Comparison of ENCODE assay signal across 14 cellular contexts in the genomic region with DNA sequence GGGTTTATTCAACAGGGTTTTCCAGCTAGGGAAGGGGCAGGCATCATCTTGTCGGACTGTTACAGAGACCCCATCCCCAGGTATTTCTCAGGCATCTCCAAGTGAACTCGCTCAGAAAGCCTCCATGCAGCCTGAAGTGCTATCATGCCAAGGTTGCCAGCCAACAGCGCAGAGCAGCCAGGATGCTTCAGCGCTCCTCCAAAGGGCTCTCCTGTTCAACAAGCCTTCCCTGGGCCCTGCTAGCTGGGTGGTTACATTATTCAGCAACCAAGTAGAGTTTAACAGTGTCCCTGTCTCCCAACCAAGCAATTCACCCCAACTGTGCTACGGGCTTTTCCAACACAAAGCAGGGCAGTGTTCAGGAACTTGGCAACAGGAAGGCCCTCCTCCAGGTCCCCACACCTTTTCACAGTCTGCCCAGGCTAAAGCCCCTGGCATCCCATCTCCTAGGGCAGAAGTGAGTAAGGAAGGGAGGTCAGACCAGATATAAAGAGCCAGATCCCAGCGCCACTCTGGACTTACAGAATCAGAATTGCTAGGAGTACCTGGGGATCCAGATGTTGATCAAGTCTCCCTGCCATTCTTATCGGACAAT. TPM values are rescaled to one million over a fixed set of nuclear protein-coding genes. Genes with fewer than 3 reads are reported as not detected.
A peak's percentile ranks its signal among the peaks of the same experiment; 100 is the strongest.
DNase-seq lines count a peak whose midpoint lies in the region; ATAC-seq and TF ChIP-seq lines count a peak whose summit lies in the region.
"Had no signal": no experiment of that assay in that cellular context is flagged by ENCODE, and none has a peak within 500 bp of the region (broad histone marks: within the 10 kb centered on the region; RNA-seq: fewer than 3 reads in every experiment).

No MANE protein-coding gene starts in this region.

- H3K4me3 ChIP-seq in left lung = no peak overlapping the region

- DNase-seq in ELF-1 (ENCODE audit: low read depth, low spot score) = peak; percentile 0
- peak; percentile 20 for DNase-seq in ecto neural progenitor cell (ENCODE audit: low spot score)
- DNase-seq in nephron progenitor cell = no peak
- DNase-seq in activated T-helper 2 cell treated with anti-CD3 and anti-CD28 coated beads, Interferon-gamma antibody, Interleukin-2, Interleukin-4, amounts not matched to agents 10 μg/mL and 5 μg/mL and 100 μg/mL, durations not matched to agents 14 hours and 24 hours and 36 hours (ENCODE audit: low spot score) = no peak
- no peak for DNase-seq in left lung
- DNase-seq: ACHN; CD4-positive, alpha-beta memory T cell; HCEC 1CT; NCI-H1436 treated with DMSO at 0.1 percent for 48 hours; NCI-H2081; NCI-H2227 treated with DMSO at 0.1 percent for 48 hours; NCI-H524 treated with DMSO at 0.1 percent for 48 hours had no signal

- peaks cover 8% of the 10 kb centered on the region for H3K9me3 Mint-ChIP-seq in nephron progenitor cell
- H3K9me3 Mint-ChIP-seq in activated T-helper 2 cell treated with anti-CD3 and anti-CD28 coated beads, Interferon-gamma antibody, Interleukin-2, Interleukin-4, amounts not matched to agents 10 μg/mL and 5 μg/mL and 100 μg/mL, durations not matched to agents 14 hours and 24 hours and 36 hours = no peaks in the 10 kb centered on the region
- H3K9me3 Mint-ChIP-seq: CD4-positive, alpha-beta memory T cell had no signal

- intact Hi-C loops in activated T-helper 2 cell treated with anti-CD3 and anti-CD28 coated beads, Interferon-gamma antibody, Interleukin-2, Interleukin-4, amounts not matched to agents 10 μg/mL and 5 μg/mL and 100 μg/mL, durations not matched to agents 14 hours and 24 hours and 36 hours (cut with micrococcal nuclease) = no loop called here
- intact Hi-C loops in left lung (cut with DNase I) = no loop called here

- no peaks in the 10 kb centered on the region for H3K36me3 ChIP-seq in left lung

- peaks cover 41% of the 10 kb centered on the region for H3K4me1 Mint-ChIP-seq in nephron progenitor cell
- no peaks in the 10 kb centered on the region for H3K4me1 Mint-ChIP-seq in activated T-helper 2 cell treated with anti-CD3 and anti-CD28 coated beads, Interferon-gamma antibody, Interleukin-2, Interleukin-4, amounts not matched to agents 10 μg/mL and 5 μg/mL and 100 μg/mL, durations not matched to agents 14 hours and 24 hours and 36 hours (ENCODE audit: low read depth)
- H3K4me1 Mint-ChIP-seq: CD4-positive, alpha-beta memory T cell had no signal

- H3K9me3 ChIP-seq in left lung = no peaks in the 10 kb centered on the region

- no peaks in the 10 kb centered on the region for H3K4me1 ChIP-seq in left lung

- H3K27ac Mint-ChIP-seq in nephron progenitor cell = peak overlapping the region; percentile 23
- H3K27ac Mint-ChIP-seq in activated T-helper 2 cell treated with anti-CD3 and anti-CD28 coated beads, Interferon-gamma antibody, Interleukin-2, Interleukin-4, amounts not matched to agents 10 μg/mL and 5 μg/mL and 100 μg/mL, durations not matched to agents 14 hours and 24 hours and 36 hours = no peak overlapping the region

- TF ChIP-seq CTCF in C4-2B (conservative IDR thresholded peaks at IDR 0.05) (no peak), nephron progenitor cell (IDR thresholded peaks at IDR 0.05) (no peak), left lung (IDR thresholded peaks at IDR 0.05) (no peak)

- no peak overlapping the region for H3K4me3 Mint-ChIP-seq in nephron progenitor cell
- no peak overlapping the region for H3K4me3 Mint-ChIP-seq in activated T-helper 2 cell treated with anti-CD3 and anti-CD28 coated beads, Interferon-gamma antibody, Interleukin-2, Interleukin-4, amounts not matched to agents 10 μg/mL and 5 μg/mL and 100 μg/mL, durations not matched to agents 14 hours and 24 hours and 36 hours (ENCODE audit: low read depth)
- H3K4me3 Mint-ChIP-seq: CD4-positive, alpha-beta memory T cell had no signal

- H3K27me3 ChIP-seq in left lung = no peaks in the 10 kb centered on the region

- peaks cover 4% of the 10 kb centered on the region for H3K27me3 Mint-ChIP-seq in nephron progenitor cell (ENCODE audit: low read depth, poor library complexity)
- H3K27me3 Mint-ChIP-seq in activated T-helper 2 cell treated with anti-CD3 and anti-CD28 coated beads, Interferon-gamma antibody, Interleukin-2, Interleukin-4, amounts not matched to agents 10 μg/mL and 5 μg/mL and 100 μg/mL, durations not matched to agents 14 hours and 24 hours and 36 hours (ENCODE audit: low read depth) = no peaks in the 10 kb centered on the region

- H3K27ac ChIP-seq in C4-2B (peak overlapping the region; percentile 78), left lung (no peak overlapping the region)

- H3K36me3 Mint-ChIP-seq in nephron progenitor cell (ENCODE audit: low read depth) = no peaks in the 10 kb centered on the region
- H3K36me3 Mint-ChIP-seq in activated T-helper 2 cell treated with anti-CD3 and anti-CD28 coated beads, Interferon-gamma antibody, Interleukin-2, Interleukin-4, amounts not matched to agents 10 μg/mL and 5 μg/mL and 100 μg/mL, durations not matched to agents 14 hours and 24 hours and 36 hours (ENCODE audit: low read depth) = no peaks in the 10 kb centered on the region
- H3K36me3 Mint-ChIP-seq: CD4-positive, alpha-beta memory T cell had no signal

- ATAC-seq in left lung (no peak), GM21576 (IDR thresholded peaks at IDR 0.05; ENCODE audit: unreplicated experiment) (no peak)

RNA-seq across cellular contexts. Expression of gene ZBTB7C, which starts 52.9 kb away (rescaled TPM):
- 0.07 and 0.21 TPM in 2 replicates for total RNA-seq in activated T-helper 2 cell treated with anti-CD3 and anti-CD28 coated beads, Interferon-gamma antibody, Interleukin-2, Interleukin-4, amounts not matched to agents 10 μg/mL and 5 μg/mL and 100 μg/mL, durations not matched to agents 14 hours and 24 hours and 36 hours
- 1 to 10 TPM; 7.5 to 8.7 TPM for total RNA-seq in left lung
- total RNA-seq: CD4-positive, alpha-beta memory T cell had no signal

Comparison
In these comparisons a context has a peak if more than half of its experiments do, and no peak if none do; other contexts are left out.
1. DNase-seq: peak in ELF-1 (single experiment) and ecto neural progenitor cell (single experiment); none in nephron progenitor cell (single experiment), activated T-helper 2 cell treated with anti-CD3 and anti-CD28 coated beads, Interferon-gamma antibody, Interleukin-2, Interleukin-4, amounts not matched to agents 10 μg/mL and 5 μg/mL and 100 μg/mL, durations not matched to agents 14 hours and 24 hours and 36 hours (single experiment) and left lung (0 of 2).